14 cellular contexts compared by ENCODE assay signal in the genomic region with DNA sequence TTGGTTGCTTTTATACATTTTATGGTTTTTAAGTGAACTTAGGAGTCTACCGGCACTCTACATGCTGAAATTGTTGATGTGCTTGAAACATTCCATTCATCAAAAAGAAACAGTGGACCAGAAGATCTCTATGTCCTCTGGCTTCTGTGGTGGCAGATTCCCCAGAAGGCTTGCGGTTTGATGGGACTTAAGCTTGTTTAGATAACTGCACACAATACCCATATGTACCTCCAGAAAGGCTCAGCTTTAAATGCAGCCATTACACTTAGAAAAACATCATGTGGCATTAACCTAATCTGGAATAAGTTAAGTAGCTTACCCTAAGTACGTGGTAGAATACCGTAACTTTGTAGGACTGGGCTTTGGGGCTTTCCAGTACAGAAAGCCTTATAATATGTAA.
"Had no signal": no experiment of that assay in that cellular context is flagged by ENCODE, and none has a peak within 500 bp of the region (broad histone marks: within the 10 kb centered on the region; RNA-seq: fewer than 3 reads in every experiment).

No MANE protein-coding gene starts in this region.

- FAIRE-seq: colon had no signal

- H3K36me3 ChIP-seq: adrenal gland, neutrophil, stomach had no signal

- H3K27ac ChIP-seq: adrenal gland, neutrophil, stomach, testis had no signal

- H3K4me1 ChIP-seq: testis had no signal

- H3K9me3 ChIP-seq: adrenal gland, neutrophil, stomach, testis had no signal

- DNase-seq: activated CD4-positive, alpha-beta memory T cell treated with anti-CD3 and anti-CD28 coated beads, Interleukin-2, amount 10 ng/mL, durations not matched to agents 7 days and 5 days; activated CD4-positive, alpha-beta T cell treated with anti-CD3 and anti-CD28 coated beads for 4 hours; activated naive CD4-positive, alpha-beta T cell treated with anti-CD3 and anti-CD28 coated beads, Interleukin-2, amount 10 ng/mL, durations not matched to agents 7 days and 5 days; activated T-cell treated with anti-CD3 and anti-CD28 coated beads, Interleukin-2, amount 50 U/mL, for 24 hours; adrenal gland; hypothalamus; mesendoderm; natural killer cell; stimulated activated CD4-positive, alpha-beta T cell treated with anti-CD3 and anti-CD28 coated beads, Interleukin-12 subunit alpha, Interleukin-12 subunit beta, amount 100 ng/mL, for 4 hours; stimulated activated CD4-positive, alpha-beta T cell treated with anti-CD3 and anti-CD28 coated beads, Interleukin-2, amount 100 ng/mL, for 24 hours; stomach; testis had no signal

- H3K4me3 ChIP-seq: adrenal gland, stomach, testis had no signal
